In genomic region chr12:11059784-11060183, GRCh38 we compare ENCODE assay signal across 1 cellular context.
TF ChIP-seq lines count a peak whose summit lies in the region.

No MANE protein-coding gene starts in this region.

TF ChIP-seq in H1, 55 proteins besides CTCF, POLR2A, EP300 and RAD21:
- TF ChIP-seq CBX8 (IDR thresholded peaks at IDR 0.05; ENCODE audit: borderline replicate concordance, low read depth, low read length): no peak
- no peak for TF ChIP-seq SIRT6 (IDR thresholded peaks at IDR 0.05; ENCODE audit: low read length)
